Comparison of ENCODE assay signal across 20 cellular contexts in the genomic region with DNA sequence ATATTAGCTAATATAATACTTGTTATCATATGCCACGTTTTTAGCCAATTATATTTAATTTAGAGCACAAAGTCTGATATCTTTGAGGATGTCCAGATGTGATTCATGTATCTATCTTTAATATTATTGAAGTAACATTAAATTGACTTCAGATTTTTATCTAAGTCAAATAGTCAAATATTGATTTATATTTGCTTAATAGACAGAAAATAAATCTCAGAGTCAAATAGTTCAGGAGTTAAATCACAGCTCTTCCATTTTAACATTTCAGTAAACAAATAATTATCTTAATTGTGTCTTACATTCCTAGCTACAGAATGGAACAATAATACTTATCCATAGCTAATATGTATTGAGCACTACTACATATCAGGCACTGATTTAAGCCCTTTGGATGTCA.
A peak's percentile ranks its signal among the peaks of the same experiment; 100 is the strongest.
DNase-seq lines count a peak whose midpoint lies in the region; ATAC-seq, FAIRE-seq and TF ChIP-seq lines count a peak whose summit lies in the region.
"Had no signal": no experiment of that assay in that cellular context is flagged by ENCODE, and none has a peak within 500 bp of the region (broad histone marks: within the 10 kb centered on the region; RNA-seq: fewer than 3 reads in every experiment).

No MANE protein-coding gene starts in this region.

- TF ChIP-seq EP300 in HepG2 (IDR thresholded peaks at IDR 0.05; ENCODE audit: low read depth in 2 of 2, low read length in 2 of 2) (no peak), HepG2 (CRISPR knock-in tag; IDR thresholded peaks at IDR 0.05; ENCODE audit: borderline replicate concordance) (no peak), K562 (IDR thresholded peaks at IDR 0.05; ENCODE audit: low read length) (no peak)

- H3K9ac ChIP-seq in HepG2 (ENCODE audit: insufficient read depth, low read depth, low read length) (no peak overlapping the region), K562 (ENCODE audit: insufficient read depth in 1 of 2, low read depth in 2 of 2, low read length in 2 of 2) (no peak overlapping the region)
- H3K9ac ChIP-seq: BLaER1 treated with 17β-estradiol and CSF1 and Interleukin-3, amounts not matched to agents 10 nM and 100 nM had no signal

- CTCF ChIA-PET in HepG2 (lab: Yijun Ruan, JAX; ENCODE audit: low intra/inter-chr PET ratio, low total read pairs) (no interaction called here), K562 (lab: Yijun Ruan, JAX; ENCODE audit: low intra/inter-chr PET ratio) (no interaction called here)

- intact Hi-C loops in HepG2 (cut with micrococcal nuclease; ENCODE audit: unreplicated experiment): loop anchor here (5.0 to 10.0 kb wide), 3 partner anchors 194 to 381 kb away; a partner anchor contains a TSS
- intact Hi-C loops in right lobe of liver (cut with DNase I): no loop called here
- intact Hi-C loops in K562 (cut with micrococcal nuclease): no loop called here
- intact Hi-C loops in lower leg skin (cut with DNase I; ENCODE audit: low total_unique reads): no loop called here

- no peak for TF ChIP-seq CTCF in HepG2 (CRISPR knock-in tag; IDR thresholded peaks at IDR 0.05)
- TF ChIP-seq CTCF in right lobe of liver (IDR thresholded peaks at IDR 0.05): no peak
- no peak for TF ChIP-seq CTCF in K562 (IDR thresholded peaks at IDR 0.05 in 2 of 3, conservative IDR thresholded peaks at IDR 0.05 in 1 of 3; ENCODE audit: insufficient read depth in 2 of 3, low read depth in 1 of 3, low read length in 3 of 3)
- no peak for TF ChIP-seq CTCF in lower leg skin (IDR thresholded peaks at IDR 0.05)

- TF ChIP-seq POLR2A in HepG2 (IDR thresholded peaks at IDR 0.05; ENCODE audit: insufficient read depth in 1 of 2, low read depth in 2 of 2, low read length in 2 of 2) (no peak), right lobe of liver (IDR thresholded peaks at IDR 0.05) (no peak), K562 (conservative IDR thresholded peaks at IDR 0.05) (no peak), lower leg skin (IDR thresholded peaks at IDR 0.05) (no peak)

- no peak for TF ChIP-seq RAD21 in HepG2 (CRISPR knock-in tag; IDR thresholded peaks at IDR 0.05)
- TF ChIP-seq RAD21 in K562 (CRISPR knock-in tag; conservative IDR thresholded peaks at IDR 0.05 in 1 of 2, IDR thresholded peaks at IDR 0.05 in 1 of 2): no peak

- no peaks in the 10 kb centered on the region for H3K36me3 ChIP-seq in HepG2 (replicated peaks in 1 of 2; ENCODE audit: control insufficient read depth in 1 of 2, insufficient read depth in 2 of 2, low read length in 2 of 2)
- H3K36me3 ChIP-seq in right lobe of liver: no peaks in the 10 kb centered on the region
- H3K36me3 ChIP-seq in K562 (ENCODE audit: control insufficient read depth, insufficient read depth, low read length): no peaks in the 10 kb centered on the region
- H3K36me3 ChIP-seq: BLaER1 treated with 17β-estradiol and CSF1 and Interleukin-3, amounts not matched to agents 10 nM and 100 nM had no signal

- H3K9me3 ChIP-seq in HepG2 (ENCODE audit: low read length) (no peaks in the 10 kb centered on the region), right lobe of liver (no peaks in the 10 kb centered on the region), K562 (replicated peaks; ENCODE audit: control insufficient read depth, insufficient read depth, low read depth, low read length) (no peaks in the 10 kb centered on the region)
- H3K9me3 ChIP-seq: Caco-2 had no signal

- H3K27ac ChIP-seq in HepG2 (ENCODE audit: extremely low read length, insufficient read depth, low read length): no peak overlapping the region
- no peak overlapping the region for H3K27ac ChIP-seq in right lobe of liver
- no peak overlapping the region for H3K27ac ChIP-seq in K562 (ENCODE audit: extremely low read depth, low read depth, low read length)
- H3K27ac ChIP-seq: BLaER1 treated with 17β-estradiol and CSF1 and Interleukin-3, amounts not matched to agents 10 nM and 100 nM; C4-2B had no signal

- WGBS in HepG2 (ENCODE audit: low lambda C conversion rate): 0% methylated on average over 1 of the region's 1 CpG
- 38% methylated on average over 1 of the region's 1 CpG for WGBS in right lobe of liver (ENCODE audit: insufficient coverage, low coverage, low lambda C conversion rate, missing lambda C conversion rate)
- 0% methylated on average over 1 of the region's 1 CpG for WGBS in K562 (ENCODE audit: insufficient coverage, low coverage, missing lambda C conversion rate)
- WGBS in lower leg skin, 2 donors: 75% methylated on average over 1 of the region's 1 CpG

- no peaks in the 10 kb centered on the region for H3K79me2 ChIP-seq in HepG2 (ENCODE audit: insufficient read depth, low read length)
- no peaks in the 10 kb centered on the region for H3K79me2 ChIP-seq in K562 (ENCODE audit: control insufficient read depth, insufficient read depth, low read length)

- BruUV-seq in HepG2 (replicated peaks; lab: Mats Ljungman, UMichigan): no TSS peak
- BruUV-seq in K562 (replicated peaks; lab: Mats Ljungman, UMichigan): no TSS peak

- in situ Hi-C loops in HepG2 (cut with HindIII; ENCODE audit: extremely low pct_ligation_motif_present, low pct_unique_long_range_greater_than_20kb) (loop anchor here (10.0 kb wide), 1 partner anchor 454 kb away; no protein-coding TSS in a partner anchor), K562 (cut with MboI) (no loop called here)

- H3K4me2 ChIP-seq in HepG2 (ENCODE audit: low read depth, low read length): no peak overlapping the region
- no peak overlapping the region for H3K4me2 ChIP-seq in K562 (ENCODE audit: insufficient read depth, low read length)
- H3K4me2 ChIP-seq: BLaER1 treated with 17β-estradiol and CSF1 and Interleukin-3, amounts not matched to agents 10 nM and 100 nM had no signal

- FAIRE-seq in HepG2 (lab: Jason Lieb, UNC) (no peak), K562 (lab: Jason Lieb, UNC) (no peak)
- FAIRE-seq: A204.1, D721Med, G401.6, GM12891, GM19239 had no signal

- H3K9me1 ChIP-seq in K562 (ENCODE audit: control insufficient read depth, insufficient read depth, low read length): no peaks in the 10 kb centered on the region

- H3K4me3 ChIP-seq in HepG2 (replicated peaks in 1 of 3; ENCODE audit: insufficient read depth in 1 of 3, low read depth in 2 of 3, low read length in 3 of 3): no peak overlapping the region
- H3K4me3 ChIP-seq in right lobe of liver: no peak overlapping the region
- no peak overlapping the region for H3K4me3 ChIP-seq in K562
- no peak overlapping the region for H3K4me3 ChIP-seq in lower leg skin (ENCODE audit: low read depth, poor library complexity, severe bottlenecking)
- H3K4me3 ChIP-seq: BLaER1 treated with 17β-estradiol and CSF1 and Interleukin-3, amounts not matched to agents 10 nM and 100 nM had no signal

- H2AFZ ChIP-seq in HepG2 (ENCODE audit: low read length) (no peak overlapping the region), K562 (ENCODE audit: low read depth, low read length) (no peak overlapping the region)

- POLR2A ChIA-PET in HepG2 (lab: Yijun Ruan, JAX) (no interaction called here), K562 (lab: Yijun Ruan, JAX) (no interaction called here)

- H3K4me1 ChIP-seq in HepG2 (ENCODE audit: insufficient read depth, low read length) (no peaks in the 10 kb centered on the region), right lobe of liver (no peaks in the 10 kb centered on the region), K562 (replicated peaks in 1 of 2; ENCODE audit: control insufficient read depth in 2 of 2, insufficient read depth in 2 of 2, low read length in 2 of 2) (no peaks in the 10 kb centered on the region)
- H3K4me1 ChIP-seq: BLaER1 treated with 17β-estradiol and CSF1 and Interleukin-3, amounts not matched to agents 10 nM and 100 nM; Caco-2 had no signal

- DNase-seq in HepG2 (ENCODE audit: low spot score) (no peak), right lobe of liver (no peak), K562 (ENCODE audit: extremely low read depth in 1 of 4, low spot score in 3 of 4) (no peak), lower leg skin (ENCODE audit: low spot score in 2 of 2) (no peak)
- no peak for DNase-seq in NK-92 treated with Interleukin-12 subunit alpha and Interleukin-12 subunit beta, amount 100 ng/mL, for 24 hours (lab: John Stamatoyannopoulos, UW)
- DNase-seq: 8988T; AML-193; Caco-2; Calu3; CD4-positive, alpha-beta T cell; CD8-positive, alpha-beta T cell; DMS79 treated with DMSO at 0.1 percent for 48 hours; GF-D8 had no signal

- no peaks in the 10 kb centered on the region for H3K27me3 ChIP-seq in HepG2 (ENCODE audit: control insufficient read depth in 1 of 2, insufficient read depth in 2 of 2, low read length in 2 of 2)
- no peaks in the 10 kb centered on the region for H3K27me3 ChIP-seq in right lobe of liver
- no peaks in the 10 kb centered on the region for H3K27me3 ChIP-seq in K562 (ENCODE audit: control insufficient read depth in 2 of 2, insufficient read depth in 2 of 2, low read length in 2 of 2)
- H3K27me3 ChIP-seq: BLaER1 treated with 17β-estradiol and CSF1 and Interleukin-3, amounts not matched to agents 10 nM and 100 nM had no signal

- no peaks in the 10 kb centered on the region for H4K20me1 ChIP-seq in HepG2 (ENCODE audit: insufficient read depth, low read length)
- no peaks in the 10 kb centered on the region for H4K20me1 ChIP-seq in K562 (replicated peaks; ENCODE audit: control insufficient read depth, insufficient read depth, low read length)
- H4K20me1 ChIP-seq: BLaER1 treated with 17β-estradiol and CSF1 and Interleukin-3, amounts not matched to agents 10 nM and 100 nM had no signal

- no peak for ATAC-seq in HepG2
- ATAC-seq in right lobe of liver: no peak
- ATAC-seq in K562: no peak
- ATAC-seq: CD8-positive, alpha-beta T cell had no signal

TF ChIP-seq in HepG2, 621 proteins besides CTCF, POLR2A, EP300 and RAD21 (continues in another document):
- TF ChIP-seq MAFF (IDR thresholded peaks at IDR 0.05; ENCODE audit: low read depth, low read length) (peak; percentile 19; the same call in 1 of the 2 replicates), PRPF4 (IDR thresholded peaks at IDR 0.05; ENCODE audit: low read depth, low read length, poor library complexity, severe bottlenecking) (no peak)
- TF ChIP-seq, protein P1, sequence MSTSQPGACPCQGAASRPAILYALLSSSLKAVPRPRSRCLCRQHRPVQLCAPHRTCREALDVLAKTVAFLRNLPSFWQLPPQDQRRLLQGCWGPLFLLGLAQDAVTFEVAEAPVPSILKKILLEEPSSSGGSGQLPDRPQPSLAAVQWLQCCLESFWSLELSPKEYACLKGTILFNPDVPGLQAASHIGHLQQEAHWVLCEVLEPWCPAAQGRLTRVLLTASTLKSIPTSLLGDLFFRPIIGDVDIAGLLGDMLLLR (CRISPR knock-in tag; IDR thresholded peaks at IDR 0.05): no peak

TF ChIP-seq in K562, 482 proteins besides CTCF, POLR2A, EP300 and RAD21:
- TF ChIP-seq ZNF316 (IDR thresholded peaks at IDR 0.05): peak; percentile 65
- TF ChIP-seq STAG1 (CRISPR knock-in tag; IDR thresholded peaks at IDR 0.05; ENCODE audit: borderline replicate concordance): no peak
- peak; percentile 24; the same call in 1 of the 2 replicates for TF ChIP-seq C11orf30 (IDR thresholded peaks at IDR 0.05; ENCODE audit: low read depth)
- no peak for TF ChIP-seq ZBTB7A (IDR thresholded peaks at IDR 0.05; ENCODE audit: borderline replicate concordance, control insufficient read depth, low read depth, low read length)
- peak; percentile 29; the same call in 1 of the 2 replicates for TF ChIP-seq MAFG (tag; conservative IDR thresholded peaks at IDR 0.05)
- TF ChIP-seq EZH2 (IDR thresholded peaks at IDR 0.05; ENCODE audit: borderline replicate concordance, low read depth, low read length): no peak
TF ChIP-seq in K562: peak in this region for 3.
